ENCODE assay signal across 25 cellular contexts in the genomic region with DNA sequence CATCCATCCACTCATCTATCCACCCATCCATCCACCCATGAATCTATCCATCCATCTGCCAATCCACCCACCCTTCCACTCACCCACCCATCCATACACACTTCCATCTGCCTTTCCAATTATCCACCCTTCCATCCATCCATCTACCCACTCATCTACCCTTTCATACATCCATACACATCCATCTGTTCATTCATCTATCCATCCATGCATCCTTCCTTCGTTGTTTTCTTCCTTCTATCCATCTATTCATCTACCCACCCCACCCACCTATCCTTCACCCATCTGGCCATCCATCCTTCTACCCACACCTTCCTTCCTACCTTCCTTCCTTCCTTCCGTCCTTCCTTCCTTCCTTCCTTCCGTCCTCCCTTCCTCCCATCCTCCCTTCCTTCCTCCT.
A peak's percentile ranks its signal among the peaks of the same experiment; 100 is the strongest.
DNase-seq lines count a peak whose midpoint lies in the region; FAIRE-seq and TF ChIP-seq lines count a peak whose summit lies in the region.
"Had no signal": no experiment of that assay in that cellular context is flagged by ENCODE, and none has a peak within 500 bp of the region (broad histone marks: within the 10 kb centered on the region; RNA-seq: fewer than 3 reads in every experiment).

No MANE protein-coding gene starts in this region.

- intact Hi-C loops in esophagus muscularis mucosa (cut with DNase I): no loop called here

- DNase-seq in HTR-8/SVneo (ENCODE audit: insufficient read length, low spot score): no peak
- DNase-seq in esophagus muscularis mucosa (ENCODE audit: extremely low spot score): peak; percentile 74
- DNase-seq in NCI-H69 (lab: John Stamatoyannopoulos, UW): no peak
- no peak for DNase-seq in NCI-H146 treated with DMSO at 0.1 percent for 48 hours (lab: John Stamatoyannopoulos, UW; ENCODE audit: unreplicated experiment)
- DNase-seq: 8988T; ACHN; BE2C; C1 segment of cervical spinal cord; CD4-positive, alpha-beta memory T cell; CD4-positive, CD25-positive, alpha-beta regulatory T cell; CD8-positive, alpha-beta memory T cell; COR-L47; DMS 273 treated with DMSO at 0.1 percent for 48 hours; DMS153; DMS53; DMS79; DND-41; EL; GDM1 had no signal

- H3K4me1 ChIP-seq in HEK293 (ENCODE audit: control insufficient read depth, insufficient read depth, low read length) (peaks cover 1% of the 10 kb centered on the region; the same call in 1 of the 2 replicates), esophagus muscularis mucosa (peaks cover 0 to 9% (median 8%) of the 10 kb centered on the region in 4 donors)
- H3K4me1 ChIP-seq: BE2C had no signal

- TF ChIP-seq POLR2A in esophagus muscularis mucosa (IDR thresholded peaks at IDR 0.05; ENCODE audit: low read depth): no peak

- peak; percentile 63 for FAIRE-seq in HTR-8/SVneo (lab: Jason Lieb, UNC)
- FAIRE-seq: A204.1, GM12878, GM12892, GM18507 had no signal

- H3K27me3 ChIP-seq in esophagus muscularis mucosa: no peaks in the 10 kb centered on the region
- H3K27me3 ChIP-seq: BE2C, BLaER1 had no signal

- no peak overlapping the region for H3K4me3 ChIP-seq in HEK293 (ENCODE audit: low read depth, low read length)
- no peak overlapping the region for H3K4me3 ChIP-seq in esophagus muscularis mucosa
- H3K4me3 ChIP-seq: BLaER1, GM12878 had no signal

- H3K36me3 ChIP-seq in HEK293 (ENCODE audit: control insufficient read depth in 2 of 2, insufficient read depth in 1 of 2, low read length in 2 of 2) (no peaks in the 10 kb centered on the region), esophagus muscularis mucosa (no peaks in the 10 kb centered on the region)
- H3K36me3 ChIP-seq: BE2C, BLaER1 had no signal

- H3K9me3 ChIP-seq in HEK293 (ENCODE audit: control insufficient read depth, insufficient read depth, low read depth, low read length): no peaks in the 10 kb centered on the region
- H3K9me3 ChIP-seq in esophagus muscularis mucosa: no peaks in the 10 kb centered on the region
- H3K9me3 ChIP-seq: BE2C, BLaER1 had no signal

- POLR2A ChIA-PET in HEK293 (lab: Yijun Ruan, JAX): no interaction called here

- TF ChIP-seq CTCF in HEK293 (tag by site-specific recombination; IDR thresholded peaks at IDR 0.05) (no peak), esophagus muscularis mucosa (IDR thresholded peaks at IDR 0.05) (no peak)

- CTCF ChIA-PET in HEK293 (lab: Yijun Ruan, JAX): interaction anchor here (0.5 kb wide), 1 partner anchor 1052 kb away, joined by 3 read pairs; no protein-coding TSS in a partner anchor

- WGBS in esophagus muscularis mucosa: 96% methylated on average over 3 of the region's 3 CpGs

- H3K27ac ChIP-seq in HEK293 (ENCODE audit: extremely low read depth, low read depth, low read length) (no peak overlapping the region), esophagus muscularis mucosa (replicated peaks in 1 of 4) (no peak overlapping the region)
- H3K27ac ChIP-seq: BLaER1 had no signal

- TF ChIP-seq EP300 in esophagus muscularis mucosa (IDR thresholded peaks at IDR 0.05): no peak

TF ChIP-seq in HEK293, 187 proteins besides CTCF, POLR2A, EP300 and RAD21:
- peak; percentile 66 for TF ChIP-seq EGR2 (tag by site-specific recombination; IDR thresholded peaks at IDR 0.05; ENCODE audit: low read depth)
- TF ChIP-seq, protein P1, sequence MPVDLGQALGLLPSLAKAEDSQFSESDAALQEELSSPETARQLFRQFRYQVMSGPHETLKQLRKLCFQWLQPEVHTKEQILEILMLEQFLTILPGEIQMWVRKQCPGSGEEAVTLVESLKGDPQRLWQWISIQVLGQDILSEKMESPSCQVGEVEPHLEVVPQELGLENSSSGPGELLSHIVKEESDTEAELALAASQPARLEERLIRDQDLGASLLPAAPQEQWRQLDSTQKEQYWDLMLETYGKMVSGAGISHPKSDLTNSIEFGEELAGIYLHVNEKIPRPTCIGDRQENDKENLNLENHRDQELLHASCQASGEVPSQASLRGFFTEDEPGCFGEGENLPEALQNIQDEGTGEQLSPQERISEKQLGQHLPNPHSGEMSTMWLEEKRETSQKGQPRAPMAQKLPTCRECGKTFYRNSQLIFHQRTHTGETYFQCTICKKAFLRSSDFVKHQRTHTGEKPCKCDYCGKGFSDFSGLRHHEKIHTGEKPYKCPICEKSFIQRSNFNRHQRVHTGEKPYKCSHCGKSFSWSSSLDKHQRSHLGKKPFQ (tag by site-specific recombination; IDR thresholded peaks at IDR 0.05): no peak
- peak; percentile 93 for TF ChIP-seq ZNF366 (tag by site-specific recombination; conservative IDR thresholded peaks at IDR 0.05)
- peak; percentile 23; the same call in 1 of the 2 replicates for TF ChIP-seq ZBTB17 (tag by site-specific recombination; IDR thresholded peaks at IDR 0.05)
